15 cellular contexts compared by ENCODE assay signal in genomic region chr2:10634495-10634894, GRCh38. TPM values are rescaled to one million over a fixed set of nuclear protein-coding genes. Genes with fewer than 3 reads are reported as not detected.
DNase-seq lines count a peak whose midpoint lies in the region; ATAC-seq and TF ChIP-seq lines count a peak whose summit lies in the region.
"Had no signal": no experiment of that assay in that cellular context is flagged by ENCODE, and none has a peak within 500 bp of the region (broad histone marks: within the 10 kb centered on the region; RNA-seq: fewer than 3 reads in every experiment).

No MANE protein-coding gene starts in this region.

- H3K4me2 ChIP-seq in osteoblast (ENCODE audit: insufficient read depth, low read length): no peak overlapping the region
- H3K4me2 ChIP-seq: PC-9 had no signal

- H3K36me3 Mint-ChIP-seq in Caco-2 (ENCODE audit: insufficient read depth, unreplicated experiment) (peaks cover 47% of the 10 kb centered on the region), mesothelial cell of epicardium (peaks cover 24% of the 10 kb centered on the region)
- H3K36me3 Mint-ChIP-seq in activated CD8-positive, alpha-beta T cell treated with anti-CD3 and anti-CD28 coated beads, Interleukin-2, amount 10 ng/mL, durations not matched to agents 7 days and 5 days (ENCODE audit: low read depth): peaks cover 19% of the 10 kb centered on the region
- peaks cover 30% of the 10 kb centered on the region for H3K36me3 Mint-ChIP-seq in activated CD4-positive, alpha-beta memory T cell treated with anti-CD3 and anti-CD28 coated beads for 36 hours

- H3K4me1 ChIP-seq in Caco-2 (peaks cover 48% of the 10 kb centered on the region), HUES48 (ENCODE audit: control insufficient read depth, insufficient read depth, low read length) (no peaks in the 10 kb centered on the region), heart left ventricle (peaks cover 0 to 8% (median 0%) of the 10 kb centered on the region in 12 donors), osteoblast (ENCODE audit: insufficient read depth, low read length) (no peaks in the 10 kb centered on the region)

- TF ChIP-seq CTCF in Caco-2 (IDR thresholded peaks at IDR 0.05; ENCODE audit: insufficient read depth in 1 of 2, low read depth in 1 of 2, low read length in 1 of 2, severe bottlenecking in 1 of 2, unreplicated experiment in 1 of 2) (no peak), heart left ventricle (IDR thresholded peaks at IDR 0.05) (no peak), mesothelial cell of epicardium (IDR thresholded peaks at IDR 0.05; ENCODE audit: unreplicated experiment) (no peak), osteoblast (IDR thresholded peaks at IDR 0.05; ENCODE audit: extremely low read depth, low read depth, low read length) (no peak)

- BruUV-seq in Caco-2 (replicated peaks; lab: Mats Ljungman, UMichigan): no TSS peak

- H3K4me3 Mint-ChIP-seq in Caco-2 (ENCODE audit: unreplicated experiment) (peak overlapping the region; percentile 38), mesothelial cell of epicardium (no peak overlapping the region)
- no peak overlapping the region for H3K4me3 Mint-ChIP-seq in activated CD8-positive, alpha-beta T cell treated with anti-CD3 and anti-CD28 coated beads, Interleukin-2, amount 10 ng/mL, durations not matched to agents 7 days and 5 days
- H3K4me3 Mint-ChIP-seq in activated CD4-positive, alpha-beta memory T cell treated with anti-CD3 and anti-CD28 coated beads for 36 hours: no peak overlapping the region
- H3K4me3 Mint-ChIP-seq: CD4-positive, CD25-positive, alpha-beta regulatory T cell had no signal

- WGBS in heart left ventricle, 4 donors: 45 to 54% (median 50%) methylated on average over 5 of the region's 5 CpGs

- no peak overlapping the region for H2AFZ ChIP-seq in osteoblast (ENCODE audit: low read length)
- H2AFZ ChIP-seq: PC-9 had no signal

- H4K20me1 ChIP-seq in osteoblast (ENCODE audit: insufficient read depth, low read length): no peaks in the 10 kb centered on the region

- H3K4me1 Mint-ChIP-seq in Caco-2 (ENCODE audit: low read depth, unreplicated experiment) (peaks cover 31% of the 10 kb centered on the region), mesothelial cell of epicardium (peaks cover 12% of the 10 kb centered on the region)
- no peaks in the 10 kb centered on the region for H3K4me1 Mint-ChIP-seq in activated CD8-positive, alpha-beta T cell treated with anti-CD3 and anti-CD28 coated beads, Interleukin-2, amount 10 ng/mL, durations not matched to agents 7 days and 5 days (ENCODE audit: low read depth)
- peaks cover 11% of the 10 kb centered on the region for H3K4me1 Mint-ChIP-seq in activated CD4-positive, alpha-beta memory T cell treated with anti-CD3 and anti-CD28 coated beads for 36 hours (ENCODE audit: low read depth)

- H3K9me3 Mint-ChIP-seq in Caco-2 (ENCODE audit: unreplicated experiment) (no peaks in the 10 kb centered on the region), mesothelial cell of epicardium (no peaks in the 10 kb centered on the region)
- H3K9me3 Mint-ChIP-seq in activated CD8-positive, alpha-beta T cell treated with anti-CD3 and anti-CD28 coated beads, Interleukin-2, amount 10 ng/mL, durations not matched to agents 7 days and 5 days (ENCODE audit: insufficient read depth): no peaks in the 10 kb centered on the region
- H3K9me3 Mint-ChIP-seq in activated CD4-positive, alpha-beta memory T cell treated with anti-CD3 and anti-CD28 coated beads for 36 hours: no peaks in the 10 kb centered on the region
- H3K9me3 Mint-ChIP-seq: CD4-positive, CD25-positive, alpha-beta regulatory T cell had no signal

- no peaks in the 10 kb centered on the region for H3K27me3 ChIP-seq in Caco-2 (replicated peaks; ENCODE audit: control insufficient read depth, insufficient read depth, low read length)
- H3K27me3 ChIP-seq in HUES48 (ENCODE audit: control insufficient read depth, insufficient read depth, low read length): no peaks in the 10 kb centered on the region
- no peaks in the 10 kb centered on the region for H3K27me3 ChIP-seq in heart left ventricle
- no peaks in the 10 kb centered on the region for H3K27me3 ChIP-seq in osteoblast (ENCODE audit: insufficient read depth, low read length)

- no peak overlapping the region for H3K9ac ChIP-seq in HUES48 (ENCODE audit: low read depth, low read length)

- POLR2A ChIA-PET in Caco-2 (lab: Charles Lee): interaction anchor here (0.7 to 0.8 kb wide), 2 partner anchors 184 to 186 kb away, joined by 3 to 5 read pairs; partner anchors contain the start of gene ODC1
- POLR2A ChIA-PET in activated CD8-positive, alpha-beta T cell treated with anti-CD3 and anti-CD28 coated beads, Interleukin-2, amount 10 ng/mL, durations not matched to agents 7 days and 5 days (lab: Charles Lee): no interaction called here
- POLR2A ChIA-PET in activated CD4-positive, alpha-beta memory T cell treated with anti-CD3 and anti-CD28 coated beads for 36 hours (lab: Charles Lee): no interaction called here

- H3K79me2 ChIP-seq in osteoblast (ENCODE audit: insufficient read depth, low read length): no peaks in the 10 kb centered on the region

- peak overlapping the region; percentile 42 for H3K27ac ChIP-seq in HUES48 (ENCODE audit: low read depth, low read length)
- H3K27ac ChIP-seq in heart left ventricle: peak overlapping the region in 2 of 12 donors; percentile 9 to 22
- H3K27ac ChIP-seq in osteoblast (ENCODE audit: low read depth, low read length): no peak overlapping the region
- H3K27ac ChIP-seq: PC-9 had no signal

- no peaks in the 10 kb centered on the region for H3K27me3 Mint-ChIP-seq in Caco-2 (ENCODE audit: insufficient read depth, unreplicated experiment)
- H3K27me3 Mint-ChIP-seq in mesothelial cell of epicardium (ENCODE audit: low read depth): no peaks in the 10 kb centered on the region
- no peaks in the 10 kb centered on the region for H3K27me3 Mint-ChIP-seq in activated CD8-positive, alpha-beta T cell treated with anti-CD3 and anti-CD28 coated beads, Interleukin-2, amount 10 ng/mL, durations not matched to agents 7 days and 5 days (ENCODE audit: low read depth)
- H3K27me3 Mint-ChIP-seq in activated CD4-positive, alpha-beta memory T cell treated with anti-CD3 and anti-CD28 coated beads for 36 hours: no peaks in the 10 kb centered on the region
- H3K27me3 Mint-ChIP-seq: CD4-positive, CD25-positive, alpha-beta regulatory T cell had no signal

- peak; percentile 61 to 86 (median 74) for ATAC-seq in heart left ventricle
- ATAC-seq in activated CD8-positive, alpha-beta T cell treated with anti-CD3 and anti-CD28 coated beads, Interleukin-2, amount 10 ng/mL, durations not matched to agents 7 days and 5 days: no peak

- no peak for TF ChIP-seq POLR2A in heart left ventricle (IDR thresholded peaks at IDR 0.05)

- H3K9me3 ChIP-seq in Caco-2 (no peaks in the 10 kb centered on the region), HUES48 (ENCODE audit: control insufficient read depth, insufficient read depth, low read length) (no peaks in the 10 kb centered on the region), heart left ventricle (no peaks in the 10 kb centered on the region), osteoblast (ENCODE audit: low read depth, low read length) (no peaks in the 10 kb centered on the region)

- H3K27ac Mint-ChIP-seq in Caco-2 (ENCODE audit: unreplicated experiment) (peak overlapping the region; percentile 48), mesothelial cell of epicardium (peak overlapping the region; percentile 37)
- no peak overlapping the region for H3K27ac Mint-ChIP-seq in activated CD8-positive, alpha-beta T cell treated with anti-CD3 and anti-CD28 coated beads, Interleukin-2, amount 10 ng/mL, durations not matched to agents 7 days and 5 days
- H3K27ac Mint-ChIP-seq in activated CD4-positive, alpha-beta memory T cell treated with anti-CD3 and anti-CD28 coated beads for 36 hours: no peak overlapping the region

- H3K4me3 ChIP-seq in Caco-2 (ENCODE audit: low read depth, low read length) (no peak overlapping the region), HUES48 (ENCODE audit: low read depth, low read length) (no peak overlapping the region), heart left ventricle (no peak overlapping the region), osteoblast (ENCODE audit: insufficient read depth, low read length) (no peak overlapping the region)
- H3K4me3 ChIP-seq: PC-9 had no signal

- H3K36me3 ChIP-seq in Caco-2 (ENCODE audit: control insufficient read depth, insufficient read depth, low read length) (no peaks in the 10 kb centered on the region), HUES48 (ENCODE audit: control insufficient read depth, insufficient read depth, low read length) (peaks cover 44% of the 10 kb centered on the region), heart left ventricle (peaks cover 0 to 63% (median 31%) of the 10 kb centered on the region in 9 donors), osteoblast (ENCODE audit: insufficient read depth, low read length) (peaks cover 21% of the 10 kb centered on the region)

- intact Hi-C loops in Caco-2 (cut with micrococcal nuclease; ENCODE audit: unreplicated experiment) (loop anchor here (2.0 kb wide), 1 partner anchor 50 kb away; no protein-coding TSS in a partner anchor), heart left ventricle (cut with DNase I) (no loop called here)
- intact Hi-C loops in activated CD4-positive, alpha-beta memory T cell treated with anti-CD3 and anti-CD28 coated beads for 36 hours (cut with micrococcal nuclease): no loop called here

- CTCF ChIA-PET in Caco-2 (lab: Charles Lee): interaction anchor here (0.6 kb wide), 2 partner anchors 44 to 153 kb away, joined by 4 to 8 read pairs; no protein-coding TSS in a partner anchor
- CTCF ChIA-PET in activated CD8-positive, alpha-beta T cell treated with anti-CD3 and anti-CD28 coated beads, Interleukin-2, amount 10 ng/mL, durations not matched to agents 7 days and 5 days (lab: Charles Lee): no interaction called here
- CTCF ChIA-PET in activated CD4-positive, alpha-beta memory T cell treated with anti-CD3 and anti-CD28 coated beads for 36 hours (lab: Charles Lee): no interaction called here

- DNase-seq in Caco-2: peak; percentile 62 to 69
- DNase-seq in heart left ventricle: no peak
- DNase-seq in mesothelial cell of epicardium (ENCODE audit: low spot score in 2 of 2, unreplicated experiment in 2 of 2): no peak
- no peak for DNase-seq in osteoblast (ENCODE audit: insufficient read length, low spot score, missing footprints)
- DNase-seq in NOMO-1 treated with DMSO at 0.1 percent for 48 hours (lab: John Stamatoyannopoulos, UW; ENCODE audit: unreplicated experiment): no peak
- no peak for DNase-seq in activated CD8-positive, alpha-beta T cell treated with anti-CD3 and anti-CD28 coated beads, Interleukin-2, amount 10 ng/mL, durations not matched to agents 7 days and 5 days
- no peak for DNase-seq in activated CD4-positive, alpha-beta memory T cell treated with anti-CD3 and anti-CD28 coated beads for 36 hours
- DNase-seq: AML-193; Calu3; CD4-positive, CD25-positive, alpha-beta regulatory T cell; DND-41; GDM1; NCI-H1436; PC-9 had no signal

RNA-seq across cellular contexts. Expression of gene NOL10, which starts 55.3 kb away (rescaled TPM):
- total RNA-seq in Caco-2 (2022) (38.8 and 41.7 TPM in 2 replicates), heart left ventricle (10 to 100 TPM; 15.3 to 21.3 (median 18.3) TPM), mesothelial cell of epicardium (24.8 to 25.7 TPM (median 25.6 TPM) in 3 replicates), osteoblast (39.1 and 46.3 TPM in 2 replicates)
- polyA plus RNA-seq in heart left ventricle: 10 to 100 TPM in 1 of 2 donors, 1 to 10 TPM in 1; 8.2 to 17.5 TPM
- total RNA-seq in activated CD8-positive, alpha-beta T cell treated with anti-CD3 and anti-CD28 coated beads, Interleukin-2, amount 10 ng/mL, durations not matched to agents 7 days and 5 days: 10 to 100 TPM; 24.6 to 29.9 TPM
- total RNA-seq in activated CD4-positive, alpha-beta memory T cell treated with anti-CD3 and anti-CD28 coated beads for 36 hours: 10 to 100 TPM; 31.3 to 32.4 TPM

Comparison
In these comparisons a context has a peak if more than half of its experiments do, and no peak if none do; other contexts are left out.
1. DNase-seq: peak in Caco-2 (2 of 2); none in heart left ventricle (0 of 5), mesothelial cell of epicardium (0 of 2), osteoblast (single experiment), NOMO-1 treated with DMSO at 0.1 percent for 48 hours (single experiment), activated CD8-positive, alpha-beta T cell treated with anti-CD3 and anti-CD28 coated beads, Interleukin-2, amount 10 ng/mL, durations not matched to agents 7 days and 5 days (single experiment) and activated CD4-positive, alpha-beta memory T cell treated with anti-CD3 and anti-CD28 coated beads for 36 hours (single experiment).
2. H3K27ac Mint-ChIP-seq: peak in Caco-2 (single experiment) and mesothelial cell of epicardium (single experiment); none in activated CD8-positive, alpha-beta T cell treated with anti-CD3 and anti-CD28 coated beads, Interleukin-2, amount 10 ng/mL, durations not matched to agents 7 days and 5 days (single experiment) and activated CD4-positive, alpha-beta memory T cell treated with anti-CD3 and anti-CD28 coated beads for 36 hours (single experiment).